Comparison of ENCODE assay signal across 15 cellular contexts in genomic region chr5:35811108-35811741, GRCh38. TPM values are rescaled to one million over a fixed set of nuclear protein-coding genes. Genes with fewer than 3 reads are reported as not detected.
A peak's percentile ranks its signal among the peaks of the same experiment; 100 is the strongest.
DNase-seq lines count a peak whose midpoint lies in the region; ATAC-seq and TF ChIP-seq lines count a peak whose summit lies in the region.
"Had no signal": no experiment of that assay in that cellular context is flagged by ENCODE, and none has a peak within 500 bp of the region (broad histone marks: within the 10 kb centered on the region; RNA-seq: fewer than 3 reads in every experiment).

No MANE protein-coding gene starts in this region.

- H3K79me2 ChIP-seq in mammary epithelial cell (ENCODE audit: insufficient read depth, low read length), result no peaks in the 10 kb centered on the region

- 54% methylated on average over 3 of the region's 3 CpGs for WGBS in mammary epithelial cell (ENCODE audit: low coverage, missing lambda C conversion rate)
- WGBS in gastroesophageal sphincter (ENCODE audit: low coverage in 1 of 2), 2 donors, result 60 to 73% methylated on average over 2 to 3 of the region's 3 CpGs

- no peaks in the 10 kb centered on the region for H3K4me1 ChIP-seq in mammary epithelial cell (ENCODE audit: insufficient read depth, low read length)
- H3K4me1 ChIP-seq in gastroesophageal sphincter, result no peaks in the 10 kb centered on the region
- H3K4me1 ChIP-seq: uterus had no signal

- TF ChIP-seq POLR2A in gastroesophageal sphincter (IDR thresholded peaks at IDR 0.05), result no peak

- CTCF ChIA-PET in mammary epithelial cell (lab: Charles Lee; ENCODE audit: low non-redundant PET) (no interaction called here), MCF 10A (lab: Yijun Ruan, JAX) (no interaction called here), WTC11 (lab: Charles Lee) (no interaction called here)

- H3K4me1 Mint-ChIP-seq in MCF 10A (ENCODE audit: insufficient read depth, unreplicated experiment), result peaks cover 5% of the 10 kb centered on the region
- H3K4me1 Mint-ChIP-seq in T-helper 17 cell, result peaks cover 29% of the 10 kb centered on the region
- no peaks in the 10 kb centered on the region for H3K4me1 Mint-ChIP-seq in WTC11

- no peaks in the 10 kb centered on the region for H3K9me3 Mint-ChIP-seq in MCF 10A (ENCODE audit: unreplicated experiment)
- no peaks in the 10 kb centered on the region for H3K9me3 Mint-ChIP-seq in WTC11

- DNase-seq in mammary epithelial cell (peak; percentile 20), MCF 10A (ENCODE audit: unreplicated experiment) (no peak), T-helper 17 cell (no peak), choroid plexus epithelial cell (ENCODE audit: low read depth) (peak; percentile 76), 8988T (no peak), WTC11 (ENCODE audit: low spot score) (no peak), GM19238 (ENCODE audit: insufficient read length, low spot score) (no peak)
- DNase-seq: AML-193, NCI-H226, uterus had no signal

- H3K27ac ChIP-seq in mammary epithelial cell (ENCODE audit: insufficient read depth, low read depth, low read length) (no peak overlapping the region), gastroesophageal sphincter (no peak overlapping the region)
- H3K27ac ChIP-seq: uterus, VCaP had no signal

- H3K9me3 ChIP-seq in mammary epithelial cell (replicated peaks; ENCODE audit: insufficient read depth, low read length) (no peaks in the 10 kb centered on the region), T-helper 17 cell (ENCODE audit: control insufficient read depth, low read length, poor library complexity, severe bottlenecking) (no peaks in the 10 kb centered on the region), gastroesophageal sphincter (no peaks in the 10 kb centered on the region)
- H3K9me3 ChIP-seq: uterus had no signal

- H4K20me1 ChIP-seq in mammary epithelial cell (ENCODE audit: insufficient read depth, low read length), result no peaks in the 10 kb centered on the region

- H3K36me3 ChIP-seq in mammary epithelial cell (ENCODE audit: insufficient read depth, low read length), result no peaks in the 10 kb centered on the region
- H3K36me3 ChIP-seq in gastroesophageal sphincter, result no peaks in the 10 kb centered on the region
- H3K36me3 ChIP-seq: uterus had no signal

- H2AFZ ChIP-seq in mammary epithelial cell (ENCODE audit: low read depth, low read length), result no peak overlapping the region

- no TSS peak for BruUV-seq in mammary epithelial cell (replicated peaks; lab: Mats Ljungman, UMichigan)
- no TSS peak for BruUV-seq in MCF 10A (replicated peaks; lab: Mats Ljungman, UMichigan)

- TF ChIP-seq EP300 in gastroesophageal sphincter (IDR thresholded peaks at IDR 0.05), result no peak

- H3K4me3 ChIP-seq in mammary epithelial cell (replicated peaks in 1 of 3; ENCODE audit: insufficient read depth in 1 of 3, low read depth in 2 of 3, low read length in 3 of 3), result no peak overlapping the region
- H3K4me3 ChIP-seq in choroid plexus epithelial cell (ENCODE audit: low read depth, low read length), result no peak overlapping the region
- H3K4me3 ChIP-seq in gastroesophageal sphincter, result no peak overlapping the region
- H3K4me3 ChIP-seq: skin epidermis, uterus had no signal

- no peaks in the 10 kb centered on the region for H3K36me3 Mint-ChIP-seq in MCF 10A (ENCODE audit: insufficient read depth, unreplicated experiment)
- H3K36me3 Mint-ChIP-seq in T-helper 17 cell (ENCODE audit: low read depth), result peaks cover 2% of the 10 kb centered on the region
- H3K36me3 Mint-ChIP-seq in WTC11, result no peaks in the 10 kb centered on the region

- dilution Hi-C loops in mammary epithelial cell (cut with HindIII; ENCODE audit: low sequenced_read_pairs), result no loop called here

- POLR2A ChIA-PET in MCF 10A (lab: Yijun Ruan, JAX) (no interaction called here), WTC11 (lab: Charles Lee) (no interaction called here)

- H3K9ac ChIP-seq in mammary epithelial cell (ENCODE audit: insufficient read depth, low read length), result no peak overlapping the region

- ATAC-seq in T-helper 17 cell (peak; percentile 82), gastroesophageal sphincter (no peak), WTC11 (no peak)
- ATAC-seq: Panc1 had no signal

- H3K27me3 Mint-ChIP-seq in MCF 10A (ENCODE audit: insufficient read depth, unreplicated experiment), result no peaks in the 10 kb centered on the region
- H3K27me3 Mint-ChIP-seq in T-helper 17 cell, result no peaks in the 10 kb centered on the region
- H3K27me3 Mint-ChIP-seq in WTC11 (ENCODE audit: low read depth), result peaks cover 4% of the 10 kb centered on the region

- intact Hi-C loops in mammary epithelial cell (cut with micrococcal nuclease) (no loop called here), MCF 10A (cut with micrococcal nuclease) (no loop called here)

- no peak for TF ChIP-seq CTCF in mammary epithelial cell (conservative IDR thresholded peaks at IDR 0.05 in 1 of 2, IDR thresholded peaks at IDR 0.05 in 1 of 2; ENCODE audit: extremely low read depth in 1 of 2, insufficient read depth in 1 of 2, low read depth in 1 of 2, low read length in 2 of 2)
- TF ChIP-seq CTCF in MCF 10A (IDR thresholded peaks at IDR 0.05; ENCODE audit: unreplicated experiment), result no peak
- no peak for TF ChIP-seq CTCF in choroid plexus epithelial cell (conservative IDR thresholded peaks at IDR 0.05; ENCODE audit: low read depth, low read length)
- TF ChIP-seq CTCF in gastroesophageal sphincter (IDR thresholded peaks at IDR 0.05), result no peak
- TF ChIP-seq CTCF in WTC11 (IDR thresholded peaks at IDR 0.05), result no peak

- in situ Hi-C loops in mammary epithelial cell (cut with MboI; ENCODE audit: low sequenced_read_pairs in 2 of 2), result no loop called here

- no peak overlapping the region for H3K4me2 ChIP-seq in mammary epithelial cell (ENCODE audit: insufficient read depth, low read depth, low read length)

- no peak overlapping the region for H3K27ac Mint-ChIP-seq in MCF 10A (ENCODE audit: low read depth, unreplicated experiment)
- H3K27ac Mint-ChIP-seq in T-helper 17 cell, result peak overlapping the region; percentile 100
- no peak overlapping the region for H3K27ac Mint-ChIP-seq in WTC11

- H3K27me3 ChIP-seq in mammary epithelial cell (ENCODE audit: insufficient read depth, low read length), result no peaks in the 10 kb centered on the region
- no peaks in the 10 kb centered on the region for H3K27me3 ChIP-seq in gastroesophageal sphincter
- H3K27me3 ChIP-seq: uterus had no signal

- no peak overlapping the region for H3K4me3 Mint-ChIP-seq in MCF 10A (ENCODE audit: unreplicated experiment)
- H3K4me3 Mint-ChIP-seq in T-helper 17 cell, result peak overlapping the region; percentile 80
- no peak overlapping the region for H3K4me3 Mint-ChIP-seq in WTC11

TF ChIP-seq in WTC11, 78 proteins besides CTCF, POLR2A, EP300 and RAD21 (continues in another document):
- TF ChIP-seq ESRRA (CRISPR knock-in tag; IDR thresholded peaks at IDR 0.05; ENCODE audit: borderline replicate concordance), result no peak
- no peak for TF ChIP-seq SP1 (CRISPR knock-in tag; conservative IDR thresholded peaks at IDR 0.05)
- no peak for TF ChIP-seq RORB (CRISPR knock-in tag; IDR thresholded peaks at IDR 0.05)
- no peak for TF ChIP-seq USF1 (CRISPR knock-in tag; IDR thresholded peaks at IDR 0.05)
- no peak for TF ChIP-seq ZNF281 (CRISPR knock-in tag; IDR thresholded peaks at IDR 0.05)

RNA-seq across cellular contexts. Expression of gene IL7R, which starts 45.5 kb away (rescaled TPM):
- total RNA-seq in mammary epithelial cell (1 to 10 TPM; 1.0 to 9.2 TPM), MCF 10A (2022) (0.26 and 0.44 TPM in 2 replicates), T-helper 17 cell (1,000 to 10,000 TPM in 1 of 2 donors, 100 to 1,000 TPM in 1; 860 to 1,128 TPM), gastroesophageal sphincter (10 to 100 TPM in 1 of 4 donors, 1 to 10 TPM in 3; 1.1 to 10.1 (median 4.0) TPM), WTC11 (2021) (0.57 to 1.1 TPM (median 0.62 TPM) in 3 replicates)
- 5.3 TPM for polyA plus RNA-seq in mammary epithelial cell
- 2.6 TPM for polyA minus RNA-seq in mammary epithelial cell
- polyA plus RNA-seq: neural cell had no signal

Comparison
In these comparisons a context has a peak if more than half of its experiments do, and no peak if none do; other contexts are left out.
1. DNase-seq: peak in mammary epithelial cell (single experiment) and choroid plexus epithelial cell (single experiment); none in MCF 10A (single experiment), T-helper 17 cell (0 of 3), 8988T (single experiment), WTC11 (single experiment) and GM19238 (single experiment).
2. RNA of gene IL7R, which starts 45.5 kb away (total RNA-seq): 860 to 1,128 TPM in T-helper 17 cell; 1.0 to 9.2 TPM in mammary epithelial cell, 1.1 to 10.1 TPM in gastroesophageal sphincter, 0.57 to 1.1 TPM in WTC11 and 0.26 to 0.44 TPM in MCF 10A; every median in the first group is over 10 times any median in the second.